ENCODE assay signal across 13 cellular contexts in the genomic region with DNA sequence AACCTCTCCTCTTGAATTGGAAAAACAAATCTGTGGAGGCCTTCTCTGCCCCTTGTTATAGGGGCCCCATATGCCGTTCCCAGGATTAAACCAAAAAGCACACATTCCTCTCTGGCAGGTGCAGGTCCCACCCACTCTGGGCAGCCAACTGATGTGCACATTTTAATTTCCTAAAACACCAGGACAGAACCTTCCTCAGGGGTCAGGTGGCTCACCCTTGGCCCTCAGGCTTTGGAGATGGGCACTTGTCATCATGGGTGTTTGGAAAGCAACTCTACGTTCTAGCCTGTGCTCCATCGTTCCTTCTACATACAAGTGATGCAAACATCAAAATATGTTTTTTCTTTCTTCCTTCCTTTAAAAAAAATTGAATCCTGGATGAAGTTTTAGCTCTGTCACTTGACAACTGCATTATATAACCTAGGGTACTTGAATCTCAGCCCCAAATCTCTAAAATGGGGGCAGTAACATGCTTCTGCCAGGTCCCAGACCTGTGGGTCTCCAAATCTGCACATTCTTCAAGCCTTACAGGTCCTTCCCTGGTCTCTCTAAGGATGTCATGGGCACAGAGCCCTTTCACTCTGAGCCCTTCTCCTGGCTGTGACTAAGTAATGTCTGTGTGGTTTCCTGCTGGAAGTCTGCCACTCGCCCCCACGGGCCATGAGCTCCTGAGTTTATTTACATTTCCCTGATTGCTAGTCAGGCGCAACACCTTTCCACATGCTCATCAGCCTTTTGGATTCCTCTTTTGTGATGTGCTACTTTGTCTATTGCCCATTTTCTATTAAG. TPM values are rescaled to one million over a fixed set of nuclear protein-coding genes. Genes with fewer than 3 reads are reported as not detected.
DNase-seq lines count a peak whose midpoint lies in the region; ATAC-seq and TF ChIP-seq lines count a peak whose summit lies in the region.
"Had no signal": no experiment of that assay in that cellular context is flagged by ENCODE, and none has a peak within 500 bp of the region (broad histone marks: within the 10 kb centered on the region; RNA-seq: fewer than 3 reads in every experiment).

No MANE protein-coding gene starts in this region.

- H2AFZ ChIP-seq in hepatocyte = no peak overlapping the region

- 85% methylated on average over 6 of the region's 6 CpGs for WGBS in hepatocyte (ENCODE audit: low lambda C conversion rate, missing lambda C conversion rate)

- H3K4me3 ChIP-seq in RWPE2 (ENCODE audit: severe bottlenecking) = no peak overlapping the region
- H3K4me3 ChIP-seq in hepatocyte = peak overlapping the region; percentile 0
- H3K4me3 ChIP-seq: dorsolateral prefrontal cortex had no signal

- H3K4me3 Mint-ChIP-seq in activated naive CD8-positive, alpha-beta T cell treated with anti-CD3 and anti-CD28 coated beads, Interleukin-2, amount 50 U/mL, for 24 hours = no peak overlapping the region
- H3K4me3 Mint-ChIP-seq in activated naive CD8-positive, alpha-beta T cell treated with anti-CD3 and anti-CD28 coated beads for 36 hours = no peak overlapping the region
- H3K4me3 Mint-ChIP-seq: type B pancreatic cell had no signal

- H3K27me3 Mint-ChIP-seq in activated naive CD8-positive, alpha-beta T cell treated with anti-CD3 and anti-CD28 coated beads, Interleukin-2, amount 50 U/mL, for 24 hours = no peaks in the 10 kb centered on the region
- no peaks in the 10 kb centered on the region for H3K27me3 Mint-ChIP-seq in activated naive CD8-positive, alpha-beta T cell treated with anti-CD3 and anti-CD28 coated beads for 36 hours
- H3K27me3 Mint-ChIP-seq: type B pancreatic cell had no signal

- ATAC-seq in activated naive CD8-positive, alpha-beta T cell treated with anti-CD3 and anti-CD28 coated beads, Interleukin-2, amount 50 U/mL, for 24 hours = peak; percentile 59
- ATAC-seq in RWPE2 (ENCODE audit: low read depth) = peak; percentile 81
- ATAC-seq in GM18498 (IDR thresholded peaks at IDR 0.05; ENCODE audit: unreplicated experiment) = no peak
- no peak for ATAC-seq in HG03025 (IDR thresholded peaks at IDR 0.05; ENCODE audit: low FRiP score, unreplicated experiment)

- TF ChIP-seq CTCF in RWPE2 (IDR thresholded peaks at IDR 0.05; ENCODE audit: poor library complexity, severe bottlenecking) (no peak), hepatocyte (IDR thresholded peaks at IDR 0.05; ENCODE audit: poor library complexity) (no peak)

- DNase-seq in activated naive CD8-positive, alpha-beta T cell treated with anti-CD3 and anti-CD28 coated beads, Interleukin-2, amount 50 U/mL, for 24 hours = no peak
- no peak for DNase-seq in activated naive CD8-positive, alpha-beta T cell treated with anti-CD3 and anti-CD28 coated beads for 36 hours
- DNase-seq in RWPE2 (ENCODE audit: low spot score) (no peak), hepatocyte (ENCODE audit: low spot score) (no peak), NCI-H2227 (lab: John Stamatoyannopoulos, UW; ENCODE audit: unreplicated experiment) (no peak)
- DNase-seq in activated naive CD4-positive, alpha-beta T cell treated with anti-CD3 and anti-CD28 coated beads, Interleukin-2, amount 50 U/mL, for 16 hours = no peak
- DNase-seq: T1000 had no signal

- H3K9me3 Mint-ChIP-seq in activated naive CD8-positive, alpha-beta T cell treated with anti-CD3 and anti-CD28 coated beads, Interleukin-2, amount 50 U/mL, for 24 hours = peaks cover 16% of the 10 kb centered on the region
- peaks cover 8% of the 10 kb centered on the region for H3K9me3 Mint-ChIP-seq in activated naive CD8-positive, alpha-beta T cell treated with anti-CD3 and anti-CD28 coated beads for 36 hours

- H3K79me2 ChIP-seq in hepatocyte = no peaks in the 10 kb centered on the region

- H3K27ac ChIP-seq in RWPE2 (ENCODE audit: poor library complexity, severe bottlenecking) (peak overlapping the region; percentile 17), hepatocyte (no peak overlapping the region)
- H3K27ac ChIP-seq: dorsolateral prefrontal cortex, neutrophil had no signal

- H3K27me3 ChIP-seq in RWPE2 (ENCODE audit: insufficient read depth, poor library complexity, severe bottlenecking) = no peaks in the 10 kb centered on the region
- no peaks in the 10 kb centered on the region for H3K27me3 ChIP-seq in hepatocyte
- H3K27me3 ChIP-seq: dorsolateral prefrontal cortex, neutrophil had no signal

- H3K9me3 ChIP-seq in RWPE2 (ENCODE audit: severe bottlenecking) = peaks cover 9% of the 10 kb centered on the region
- peaks cover 31% of the 10 kb centered on the region for H3K9me3 ChIP-seq in hepatocyte (ENCODE audit: low read depth)
- H3K9me3 ChIP-seq: neutrophil had no signal

- no peaks in the 10 kb centered on the region for H3K36me3 ChIP-seq in RWPE2 (ENCODE audit: low read depth)
- H3K36me3 ChIP-seq in hepatocyte (replicated peaks; ENCODE audit: insufficient read depth, low read depth) = no peaks in the 10 kb centered on the region
- H3K36me3 ChIP-seq: neutrophil had no signal

- H3K4me2 ChIP-seq in hepatocyte = no peak overlapping the region

- no peaks in the 10 kb centered on the region for H4K20me1 ChIP-seq in hepatocyte (ENCODE audit: insufficient read depth, poor library complexity, severe bottlenecking)

- no peaks in the 10 kb centered on the region for H3K9me2 ChIP-seq in hepatocyte (replicated peaks; ENCODE audit: insufficient read depth)

- peaks cover 9% of the 10 kb centered on the region for H3K4me1 ChIP-seq in RWPE2 (ENCODE audit: insufficient read depth, poor library complexity, severe bottlenecking)
- H3K4me1 ChIP-seq in hepatocyte (ENCODE audit: insufficient read depth) = no peaks in the 10 kb centered on the region

- H3K27ac Mint-ChIP-seq in activated naive CD8-positive, alpha-beta T cell treated with anti-CD3 and anti-CD28 coated beads, Interleukin-2, amount 50 U/mL, for 24 hours = no peak overlapping the region
- no peak overlapping the region for H3K27ac Mint-ChIP-seq in activated naive CD8-positive, alpha-beta T cell treated with anti-CD3 and anti-CD28 coated beads for 36 hours
- H3K27ac Mint-ChIP-seq: activated T-helper 2 cell treated with anti-CD3 and anti-CD28 coated beads, Interferon-gamma antibody, Interleukin-2, Interleukin-4, amounts not matched to agents 10 μg/mL and 5 μg/mL and 100 μg/mL, durations not matched to agents 14 hours and 24 hours and 36 hours; type B pancreatic cell had no signal

- H3K4me1 Mint-ChIP-seq in activated naive CD8-positive, alpha-beta T cell treated with anti-CD3 and anti-CD28 coated beads, Interleukin-2, amount 50 U/mL, for 24 hours = peaks cover 5% of the 10 kb centered on the region
- H3K4me1 Mint-ChIP-seq in activated naive CD8-positive, alpha-beta T cell treated with anti-CD3 and anti-CD28 coated beads for 36 hours = peaks cover 11% of the 10 kb centered on the region

- H3K36me3 Mint-ChIP-seq in activated naive CD8-positive, alpha-beta T cell treated with anti-CD3 and anti-CD28 coated beads, Interleukin-2, amount 50 U/mL, for 24 hours (ENCODE audit: low read depth) = peaks cover 22% of the 10 kb centered on the region
- peaks cover 23% of the 10 kb centered on the region for H3K36me3 Mint-ChIP-seq in activated naive CD8-positive, alpha-beta T cell treated with anti-CD3 and anti-CD28 coated beads for 36 hours

RNA-seq across cellular contexts. Expression of gene KCNQ1OT1, which starts 43.8 kb away (rescaled TPM):
- total RNA-seq in activated naive CD8-positive, alpha-beta T cell treated with anti-CD3 and anti-CD28 coated beads for 36 hours = under 1 TPM; 0.12 to 0.14 TPM
- total RNA-seq in hepatocyte = 6.6 and 7.9 TPM in 2 replicates
- polyA plus RNA-seq in hepatocyte = 3.1 and 4.0 TPM in 2 replicates

Comparison
In these comparisons a context has a peak if more than half of its experiments do, and no peak if none do; other contexts are left out.
1. ATAC-seq: peak in activated naive CD8-positive, alpha-beta T cell treated with anti-CD3 and anti-CD28 coated beads, Interleukin-2, amount 50 U/mL, for 24 hours (single experiment) and RWPE2 (single experiment); none in GM18498 (single experiment) and HG03025 (single experiment).